Comparison of ENCODE assay signal across 18 cellular contexts in genomic region chr16:4859900-4860255, GRCh38. TPM values are rescaled to one million over a fixed set of nuclear protein-coding genes. Genes with fewer than 3 reads are reported as not detected.
DNase-seq lines count a peak whose midpoint lies in the region; ATAC-seq and TF ChIP-seq lines count a peak whose summit lies in the region.
"Had no signal": no experiment of that assay in that cellular context is flagged by ENCODE, and none has a peak within 500 bp of the region (broad histone marks: within the 10 kb centered on the region; RNA-seq: fewer than 3 reads in every experiment).

No MANE protein-coding gene starts in this region.

- peaks cover 2 to 5% (median 2%) of the 10 kb centered on the region in 3 donors for H3K27me3 Mint-ChIP-seq in immature natural killer cell (ENCODE audit: low read depth in 3 of 3)
- H3K27me3 Mint-ChIP-seq: activated naive CD8-positive, alpha-beta T cell; naive thymus-derived CD8-positive, alpha-beta T cell; T-cell had no signal

- H3K27ac ChIP-seq in adrenal gland = peak overlapping the region in 2 of 5 donors; percentile 24 to 61
- H3K27ac ChIP-seq: A549 had no signal

- no peak for TF ChIP-seq POLR2A in adrenal gland (IDR thresholded peaks at IDR 0.05)

- ATAC-seq in HG02938 (IDR thresholded peaks at IDR 0.05; ENCODE audit: unreplicated experiment) = no peak
- ATAC-seq: CD8-positive, alpha-beta T cell; naive thymus-derived CD8-positive, alpha-beta T cell; T-cell had no signal

- peaks cover 8 to 63% (median 24%) of the 10 kb centered on the region in 3 donors for H3K36me3 Mint-ChIP-seq in immature natural killer cell

- peak; percentile 38 for DNase-seq in activated effector memory CD4-positive, alpha-beta T cell treated with anti-CD3 and anti-CD28 coated beads, Interleukin-2, amount 50 U/mL, for 16 hours
- no peak for DNase-seq in activated effector memory CD4-positive, alpha-beta T cell treated with Interleukin-2 at 50 U/mL for 16 hours
- DNase-seq in adrenal gland (peak in 4 of 7 donors; percentile 45 to 75 (median 48)), fibroblast of pulmonary artery (ENCODE audit: low read depth) (peak; percentile 45), pulmonary artery endothelial cell (ENCODE audit: low read depth, low spot score) (peak; percentile 37), immature natural killer cell (no peak), DMS 273 (lab: John Stamatoyannopoulos, UW; ENCODE audit: unreplicated experiment) (no peak)
- DNase-seq: activated CD4-positive, CD25-positive, alpha-beta regulatory T cell treated with anti-CD3 and anti-CD28 coated beads, Interleukin-2, amount 50 U/mL, for 72 hours; activated CD8-positive, alpha-beta memory T cell treated with anti-CD3 and anti-CD28 coated beads, Interleukin-2, amount 50 U/mL, for 4 hours; CD8-positive, alpha-beta T cell; GF-D8; Karpas-422; naive thymus-derived CD8-positive, alpha-beta T cell; NCI-H1436; T-cell had no signal

- H3K36me3 ChIP-seq in adrenal gland (replicated peaks in 1 of 2) = peaks cover 0 to 54% of the 10 kb centered on the region in 2 donors

- peaks cover 0 to 42% of the 10 kb centered on the region in 2 donors for H3K4me1 ChIP-seq in adrenal gland (replicated peaks in 1 of 2)
- H3K4me1 ChIP-seq: A549 had no signal

- no peaks in the 10 kb centered on the region for H3K9me3 Mint-ChIP-seq in immature natural killer cell
- H3K9me3 Mint-ChIP-seq: CD8-positive, alpha-beta T cell; naive thymus-derived CD8-positive, alpha-beta T cell; T-cell had no signal

- 46 to 72% (median 61%) methylated on average over 10 of the region's 10 CpGs for WGBS in adrenal gland, 4 donors

- no peak overlapping the region for H3K27ac Mint-ChIP-seq in immature natural killer cell
- H3K27ac Mint-ChIP-seq: activated naive CD8-positive, alpha-beta T cell; CD8-positive, alpha-beta T cell; T-cell had no signal

- intact Hi-C loops in adrenal gland (cut with DNase I) = no loop called here

- H3K4me3 Mint-ChIP-seq in immature natural killer cell = peak overlapping the region in 1 of 5 donors; percentile 21
- H3K4me3 Mint-ChIP-seq: activated naive CD8-positive, alpha-beta T cell; CD8-positive, alpha-beta T cell; naive thymus-derived CD8-positive, alpha-beta T cell; T-cell had no signal

- H3K9me3 ChIP-seq in adrenal gland (replicated peaks in 1 of 3) = no peaks in the 10 kb centered on the region
- H3K9me3 ChIP-seq: A549 had no signal

- H3K27me3 ChIP-seq in adrenal gland = no peaks in the 10 kb centered on the region

- no peak overlapping the region for H3K4me3 ChIP-seq in adrenal gland
- H3K4me3 ChIP-seq in fibroblast of pulmonary artery (replicated peaks; ENCODE audit: low read depth, low read length) = no peak overlapping the region
- H3K4me3 ChIP-seq: A549 had no signal

- no peak for TF ChIP-seq CTCF in adrenal gland (IDR thresholded peaks at IDR 0.05)
- no peak for TF ChIP-seq CTCF in fibroblast of pulmonary artery (IDR thresholded peaks at IDR 0.05; ENCODE audit: low read length, missing control alignments)

- H3K4me1 Mint-ChIP-seq in immature natural killer cell = peaks cover 8 to 28% of the 10 kb centered on the region in 2 donors

RNA-seq across cellular contexts. Expression of gene UBN1, which starts 12.6 kb away (rescaled TPM):
- total RNA-seq in adrenal gland (10 to 100 TPM; 26.4 to 60.8 (median 31.4) TPM), pulmonary artery endothelial cell (26.6 and 29.1 TPM in 2 replicates)
- polyA plus RNA-seq in adrenal gland (10 to 100 TPM in 2 of 3 donors, 1 to 10 TPM in 1; 5.9 to 21.2 (median 13.2) TPM), immature natural killer cell (10 to 100 TPM in 2 of 3 donors, 1 to 10 TPM in 1; 2.8 to 30.7 (median 13.9) TPM)

RNA-seq across cellular contexts. Expression of gene GLYR1, which starts 12.8 kb away (rescaled TPM):
- total RNA-seq in adrenal gland = 100 to 1,000 TPM in 1 of 8 donors, 10 to 100 TPM in 7; 43.2 to 118 (median 86.2) TPM
- polyA plus RNA-seq in adrenal gland = 100 to 1,000 TPM in 1 of 3 donors, 10 to 100 TPM in 2; 39.3 to 109 (median 50.6) TPM
- 55.9 and 75.0 TPM in 2 replicates for total RNA-seq in pulmonary artery endothelial cell
- 10 to 100 TPM; 26.0 to 50.2 (median 27.9) TPM for polyA plus RNA-seq in immature natural killer cell

RNA-seq across cellular contexts. Expression of gene ROGDI, which starts 57.4 kb away (rescaled TPM):
- total RNA-seq in adrenal gland (100 to 1,000 TPM in 1 of 8 donors, 10 to 100 TPM in 7; 32.4 to 103 (median 73.1) TPM), pulmonary artery endothelial cell (10.7 and 11.7 TPM in 2 replicates)
- polyA plus RNA-seq in adrenal gland (100 to 1,000 TPM in 2 of 3 donors, 10 to 100 TPM in 1; 68.6 to 194 (median 178) TPM), immature natural killer cell (1 to 10 TPM; 4.8 to 9.3 (median 5.4) TPM)

Comparison
In these comparisons a context has a peak if more than half of its experiments do, and no peak if none do; other contexts are left out.
1. DNase-seq: peak in activated effector memory CD4-positive, alpha-beta T cell treated with anti-CD3 and anti-CD28 coated beads, Interleukin-2, amount 50 U/mL, for 16 hours (single experiment), adrenal gland (4 of 7), fibroblast of pulmonary artery (single experiment) and pulmonary artery endothelial cell (single experiment); none in activated effector memory CD4-positive, alpha-beta T cell treated with Interleukin-2 at 50 U/mL for 16 hours (single experiment), immature natural killer cell (0 of 3) and DMS 273 (single experiment).